1 cellular context compared by ENCODE assay signal in the genomic region with DNA sequence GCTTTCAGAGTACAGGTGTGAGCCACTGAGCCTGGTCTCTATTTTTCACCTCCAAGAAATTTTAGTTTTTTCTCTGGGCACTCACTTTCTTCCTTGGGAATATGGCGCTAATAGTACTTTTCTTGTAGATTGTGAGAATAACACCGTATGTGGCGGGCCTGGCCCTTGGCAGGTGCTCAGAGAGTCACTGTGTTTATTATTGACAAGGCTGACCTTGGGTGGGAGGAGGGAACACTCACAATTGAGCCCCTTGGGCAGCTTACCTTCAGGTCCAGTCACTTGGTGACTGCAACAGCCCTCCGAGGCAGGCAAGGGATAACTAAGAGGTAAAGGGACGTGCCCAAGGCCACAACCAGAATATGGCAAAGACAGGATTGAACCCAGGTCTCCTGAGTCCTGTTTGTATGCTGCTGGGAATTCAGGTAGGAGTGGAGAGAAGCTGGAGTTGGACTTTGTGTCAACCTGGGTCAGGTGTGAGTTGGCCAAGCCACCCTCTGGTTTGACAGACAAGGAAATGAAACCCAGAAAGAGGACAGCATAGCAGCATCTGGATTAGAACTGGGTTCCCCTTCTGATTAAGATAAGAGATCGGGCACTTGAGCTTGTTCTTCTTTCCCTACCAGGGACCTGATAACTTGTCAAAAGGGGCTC.
TF ChIP-seq lines count a peak whose summit lies in the region.

No MANE protein-coding gene starts in this region.

TF ChIP-seq in K562, 482 proteins besides CTCF, POLR2A, EP300 and RAD21:
- no peak for TF ChIP-seq FUS (optimal IDR thresholded peaks at IDR 0.05; ENCODE audit: low read depth, low read length)
- TF ChIP-seq ZKSCAN1 (IDR thresholded peaks at IDR 0.05; ENCODE audit: low read depth, low read length), result no peak
- no peak for TF ChIP-seq ZNF316 (IDR thresholded peaks at IDR 0.05)
- TF ChIP-seq NFYB (IDR thresholded peaks at IDR 0.05; ENCODE audit: extremely low read depth, insufficient read length), result no peak
- TF ChIP-seq ZNF586 (CRISPR knock-in tag; conservative IDR thresholded peaks at IDR 0.05), result no peak
- no peak for TF ChIP-seq ZFPM2 (CRISPR knock-in tag; IDR thresholded peaks at IDR 0.05)
- no peak for TF ChIP-seq GATA2 (CRISPR knock-in tag; IDR thresholded peaks at IDR 0.05)
- TF ChIP-seq, protein P1, sequence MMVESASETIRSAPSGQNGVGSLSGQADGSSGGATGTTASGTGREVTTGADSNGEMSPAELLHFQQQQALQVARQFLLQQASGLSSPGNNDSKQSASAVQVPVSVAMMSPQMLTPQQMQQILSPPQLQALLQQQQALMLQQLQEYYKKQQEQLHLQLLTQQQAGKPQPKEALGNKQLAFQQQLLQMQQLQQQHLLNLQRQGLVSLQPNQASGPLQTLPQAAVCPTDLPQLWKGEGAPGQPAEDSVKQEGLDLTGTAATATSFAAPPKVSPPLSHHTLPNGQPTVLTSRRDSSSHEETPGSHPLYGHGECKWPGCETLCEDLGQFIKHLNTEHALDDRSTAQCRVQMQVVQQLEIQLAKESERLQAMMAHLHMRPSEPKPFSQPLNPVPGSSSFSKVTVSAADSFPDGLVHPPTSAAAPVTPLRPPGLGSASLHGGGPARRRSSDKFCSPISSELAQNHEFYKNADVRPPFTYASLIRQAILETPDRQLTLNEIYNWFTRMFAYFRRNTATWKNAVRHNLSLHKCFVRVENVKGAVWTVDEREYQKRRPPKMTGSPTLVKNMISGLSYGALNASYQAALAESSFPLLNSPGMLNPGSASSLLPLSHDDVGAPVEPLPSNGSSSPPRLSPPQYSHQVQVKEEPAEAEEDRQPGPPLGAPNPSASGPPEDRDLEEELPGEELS (CRISPR knock-in tag; IDR thresholded peaks at IDR 0.05; ENCODE audit: borderline replicate concordance), result no peak
- TF ChIP-seq NCOA4 (IDR thresholded peaks at IDR 0.05; ENCODE audit: partially characterized antibody), result no peak
- no peak for TF ChIP-seq CBX8 (IDR thresholded peaks at IDR 0.05; ENCODE audit: borderline replicate concordance, extremely low read depth, low read depth, low read length, poor library complexity, severe bottlenecking)
- TF ChIP-seq FOXA1 (IDR thresholded peaks at IDR 0.05; ENCODE audit: borderline replicate concordance), result no peak
- no peak for TF ChIP-seq ZNF561 (CRISPR knock-in tag; conservative IDR thresholded peaks at IDR 0.05)
- TF ChIP-seq, protein P2, sequence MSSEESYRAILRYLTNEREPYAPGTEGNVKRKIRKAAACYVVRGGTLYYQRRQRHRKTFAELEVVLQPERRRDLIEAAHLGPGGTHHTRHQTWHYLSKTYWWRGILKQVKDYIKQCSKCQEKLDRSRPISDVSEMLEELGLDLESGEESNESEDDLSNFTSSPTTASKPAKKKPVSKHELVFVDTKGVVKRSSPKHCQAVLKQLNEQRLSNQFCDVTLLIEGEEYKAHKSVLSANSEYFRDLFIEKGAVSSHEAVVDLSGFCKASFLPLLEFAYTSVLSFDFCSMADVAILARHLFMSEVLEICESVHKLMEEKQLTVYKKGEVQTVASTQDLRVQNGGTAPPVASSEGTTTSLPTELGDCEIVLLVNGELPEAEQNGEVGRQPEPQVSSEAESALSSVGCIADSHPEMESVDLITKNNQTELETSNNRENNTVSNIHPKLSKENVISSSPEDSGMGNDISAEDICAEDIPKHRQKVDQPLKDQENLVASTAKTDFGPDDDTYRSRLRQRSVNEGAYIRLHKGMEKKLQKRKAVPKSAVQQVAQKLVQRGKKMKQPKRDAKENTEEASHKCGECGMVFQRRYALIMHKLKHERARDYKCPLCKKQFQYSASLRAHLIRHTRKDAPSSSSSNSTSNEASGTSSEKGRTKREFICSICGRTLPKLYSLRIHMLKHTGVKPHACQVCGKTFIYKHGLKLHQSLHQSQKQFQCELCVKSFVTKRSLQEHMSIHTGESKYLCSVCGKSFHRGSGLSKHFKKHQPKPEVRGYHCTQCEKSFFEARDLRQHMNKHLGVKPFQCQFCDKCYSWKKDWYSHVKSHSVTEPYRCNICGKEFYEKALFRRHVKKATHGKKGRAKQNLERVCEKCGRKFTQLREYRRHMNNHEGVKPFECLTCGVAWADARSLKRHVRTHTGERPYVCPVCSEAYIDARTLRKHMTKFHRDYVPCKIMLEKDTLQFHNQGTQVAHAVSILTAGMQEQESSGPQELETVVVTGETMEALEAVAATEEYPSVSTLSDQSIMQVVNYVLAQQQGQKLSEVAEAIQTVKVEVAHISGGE (CRISPR knock-in tag; IDR thresholded peaks at IDR 0.05), result no peak
- no peak for TF ChIP-seq DPF2 (IDR thresholded peaks at IDR 0.05)
- TF ChIP-seq TCFL5 (CRISPR knock-in tag; conservative IDR thresholded peaks at IDR 0.05), result no peak
- TF ChIP-seq SLC30A9 (CRISPR knock-in tag; IDR thresholded peaks at IDR 0.05), result no peak
- no peak for TF ChIP-seq PYGO2 (tag; IDR thresholded peaks at IDR 0.05)
- TF ChIP-seq, protein P3, sequence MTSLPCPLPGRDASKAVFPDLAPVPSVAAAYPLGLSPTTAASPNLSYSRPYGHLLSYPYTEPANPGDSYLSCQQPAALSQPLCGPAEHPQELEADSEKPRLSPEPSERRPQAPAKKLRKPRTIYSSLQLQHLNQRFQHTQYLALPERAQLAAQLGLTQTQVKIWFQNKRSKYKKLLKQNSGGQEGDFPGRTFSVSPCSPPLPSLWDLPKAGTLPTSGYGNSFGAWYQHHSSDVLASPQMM (CRISPR knock-in tag; IDR thresholded peaks at IDR 0.05), result no peak
- no peak for TF ChIP-seq NCOR1 (IDR thresholded peaks at IDR 0.05)
